In the genomic region with DNA sequence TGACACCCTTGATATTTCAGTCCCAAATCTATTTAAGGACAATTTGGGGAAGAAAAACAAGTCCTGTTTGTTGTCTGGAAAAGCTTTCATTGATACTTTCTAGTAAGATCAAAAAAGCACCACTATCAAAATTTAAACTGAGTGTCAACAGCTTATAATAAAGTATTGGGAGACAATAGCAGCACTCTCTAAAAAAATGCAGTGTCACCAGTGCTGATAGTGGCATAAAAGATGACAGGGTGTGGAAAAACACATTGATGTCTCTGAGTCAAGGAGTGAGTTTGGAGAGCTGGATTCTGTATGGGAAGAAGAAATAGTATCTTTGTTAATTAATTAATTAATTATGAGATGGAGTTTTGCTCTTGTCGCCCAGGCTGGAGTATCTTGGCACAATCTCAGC, we compare ENCODE assay signal across 28 cellular contexts.
"Had no signal": no experiment of that assay in that cellular context is flagged by ENCODE, and none has a peak within 500 bp of the region (broad histone marks: within the 10 kb centered on the region; RNA-seq: fewer than 3 reads in every experiment).

No MANE protein-coding gene starts in this region.

- FAIRE-seq: colon, endometrium, endothelial cell of umbilical vein, frontal cortex had no signal

- H3K27me3 ChIP-seq: colonic mucosa, esophagus muscularis mucosa, esophagus squamous epithelium, foreskin keratinocyte, gastrocnemius medialis, gastroesophageal sphincter, heart left ventricle had no signal

- H3K27ac ChIP-seq: colonic mucosa, coronary artery, dorsolateral prefrontal cortex, epithelial cell of prostate, esophagus muscularis mucosa, esophagus squamous epithelium, foreskin keratinocyte, gastrocnemius medialis, gastroesophageal sphincter, heart left ventricle, heart right ventricle had no signal

- H3K4me3 ChIP-seq: colonic mucosa, coronary artery, dorsolateral prefrontal cortex, esophagus muscularis mucosa, esophagus squamous epithelium, gastrocnemius medialis, gastroesophageal sphincter, heart left ventricle, heart right ventricle had no signal

- H3K36me3 ChIP-seq: colonic mucosa, esophagus muscularis mucosa, esophagus squamous epithelium, gastrocnemius medialis, gastroesophageal sphincter, heart left ventricle, heart right ventricle had no signal

- H3K9me3 ChIP-seq: colonic mucosa, esophagus muscularis mucosa, esophagus squamous epithelium, gastrocnemius medialis, gastroesophageal sphincter, heart left ventricle, heart right ventricle had no signal

- ATAC-seq: effector memory CD8-positive, alpha-beta T cell; esophagus mucosa; foreskin keratinocyte; gastrocnemius medialis; gastroesophageal sphincter; heart left ventricle; heart right ventricle had no signal

- DNase-seq: colonic mucosa; cortex of kidney; dermis blood vessel endothelial cell; dorsolateral prefrontal cortex; effector CD4-positive, alpha-beta T cell; effector CD8-positive, alpha-beta T cell; effector memory CD4-positive, alpha-beta T cell; effector memory CD8-positive, alpha-beta T cell; endodermal cell; erythroblast; esophagus squamous epithelium; foreskin fibroblast; foreskin keratinocyte; foreskin melanocyte; gastrocnemius medialis; glutamatergic neuron; head of caudate nucleus; heart left ventricle; heart right ventricle had no signal

- H3K4me1 ChIP-seq: colonic mucosa, esophagus muscularis mucosa, foreskin keratinocyte, gastrocnemius medialis, gastroesophageal sphincter, heart left ventricle, heart right ventricle had no signal
